In genomic region chr11:68639322-68639721, GRCh38 we compare ENCODE assay signal across 4 cellular contexts. TPM values are rescaled to one million over a fixed set of nuclear protein-coding genes. Genes with fewer than 3 reads are reported as not detected.
"Had no signal": no experiment of that assay in that cellular context is flagged by ENCODE, and none has a peak within 500 bp of the region (broad histone marks: within the 10 kb centered on the region; RNA-seq: fewer than 3 reads in every experiment).

No MANE protein-coding gene starts in this region.

RNA-seq across cellular contexts. Expression of gene GAL, which starts 45.0 kb away (rescaled TPM):
- total RNA-seq: activated naive CD8-positive, alpha-beta T cell treated with anti-CD3 and anti-CD28 coated beads, Interleukin-2, amount 10 ng/mL, durations not matched to agents 7 days and 5 days; aorta; ascending aorta; cerebellum had no signal
